Comparison of ENCODE assay signal across 25 cellular contexts in the genomic region with DNA sequence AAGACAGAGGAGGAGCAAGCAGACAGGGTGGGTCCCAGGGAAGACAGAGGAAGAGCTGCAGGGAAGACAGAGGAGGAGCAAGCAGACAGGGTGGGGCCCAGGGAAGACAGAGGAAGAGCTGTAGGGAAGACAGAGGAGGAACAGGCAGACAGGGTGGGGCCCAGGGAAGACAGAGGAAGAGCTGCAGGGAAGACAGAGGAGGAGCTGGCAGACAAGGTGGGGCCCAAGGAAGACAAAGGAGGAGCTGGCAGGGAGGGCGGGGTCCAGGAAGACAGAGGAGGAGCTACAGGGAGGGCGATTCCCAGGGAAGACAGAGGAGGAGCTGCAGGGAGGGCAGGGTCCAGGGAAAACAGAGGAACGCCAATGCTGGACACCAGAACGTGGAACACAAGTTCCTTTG.
DNase-seq lines count a peak whose midpoint lies in the region; ATAC-seq and TF ChIP-seq lines count a peak whose summit lies in the region.
"Had no signal": no experiment of that assay in that cellular context is flagged by ENCODE, and none has a peak within 500 bp of the region (broad histone marks: within the 10 kb centered on the region; RNA-seq: fewer than 3 reads in every experiment).

No MANE protein-coding gene starts in this region.

- peaks cover 3 to 10% of the 10 kb centered on the region in 2 donors for H3K9me3 Mint-ChIP-seq in activated T-cell treated with anti-CD3 and anti-CD28 coated beads, Interleukin-2, amount 50 U/mL, for 72 hours
- peaks cover 17% of the 10 kb centered on the region for H3K9me3 Mint-ChIP-seq in dendritic cell treated with granulocyte-macrophage colony-stimulating factor and Interleukin-4, amounts not matched to agents 40 ng/mL and 50 ng/mL, for 4 days
- peaks cover 15% of the 10 kb centered on the region for H3K9me3 Mint-ChIP-seq in neural progenitor cell

- H3K27ac ChIP-seq in osteoblast (ENCODE audit: low read depth, low read length) (no peak overlapping the region), neural progenitor cell (no peak overlapping the region)
- H3K27ac ChIP-seq: 22Rv1, gastroesophageal sphincter, neutrophil, stomach, thyroid gland had no signal

- no peaks in the 10 kb centered on the region for H4K20me1 ChIP-seq in osteoblast (ENCODE audit: insufficient read depth, low read length)
- H4K20me1 ChIP-seq in neural progenitor cell (ENCODE audit: low read depth): no peaks in the 10 kb centered on the region

- H3F3A ChIP-seq in neural progenitor cell (ENCODE audit: low read depth): peaks cover 6% of the 10 kb centered on the region

- H3K27ac Mint-ChIP-seq in activated T-cell treated with anti-CD3 and anti-CD28 coated beads, Interleukin-2, amount 50 U/mL, for 72 hours: no peak overlapping the region
- peak overlapping the region; percentile 25 for H3K27ac Mint-ChIP-seq in dendritic cell treated with granulocyte-macrophage colony-stimulating factor and Interleukin-4, amounts not matched to agents 40 ng/mL and 50 ng/mL, for 4 days
- H3K27ac Mint-ChIP-seq in neural progenitor cell: no peak overlapping the region
- H3K27ac Mint-ChIP-seq: activated CD8-positive, alpha-beta T cell treated with anti-CD3 and anti-CD28 coated beads, Interleukin-2, amount 10 ng/mL, durations not matched to agents 7 days and 5 days; CD14-positive monocyte; IgD-negative memory B cell; T-helper 17 cell had no signal

- H3K4me3 ChIP-seq in NT2/D1 (ENCODE audit: insufficient read length, low read depth): no peak overlapping the region
- no peak overlapping the region for H3K4me3 ChIP-seq in osteoblast (ENCODE audit: insufficient read depth, low read length)
- no peak overlapping the region for H3K4me3 ChIP-seq in neural progenitor cell
- H3K4me3 ChIP-seq: gastroesophageal sphincter, stomach, thyroid gland had no signal

- peak; percentile 2 for DNase-seq in activated T-cell treated with anti-CD3 and anti-CD28 coated beads, Interleukin-2, amount 50 U/mL, for 1 hour
- DNase-seq in activated T-cell treated with anti-CD3 and anti-CD28 coated beads, Interleukin-2, amount 50 U/mL, for 72 hours: no peak
- DNase-seq in NT2/D1 (ENCODE audit: low read depth, low spot score): peak; percentile 36
- peak; percentile 41 for DNase-seq in osteoblast (ENCODE audit: insufficient read length, low spot score, missing footprints)
- no peak for DNase-seq in neural progenitor cell (ENCODE audit: low spot score)
- DNase-seq in GF-D8 (lab: John Stamatoyannopoulos, UW): no peak
- DNase-seq: activated CD8-positive, alpha-beta T cell treated with anti-CD3 and anti-CD28 coated beads, Interleukin-2, amount 10 ng/mL, durations not matched to agents 7 days and 5 days; activated gamma-delta T cell treated with Interleukin-2 at 50 U/mL for 16 hours; GOT3; hypothalamus; NCI-H1092; NCI-H187; NCI-H69; SK-N-SH; stimulated activated CD8-positive, alpha-beta memory T cell treated with anti-CD3 and anti-CD28 coated beads, Interleukin-4, amount 100 ng/mL, for 48 hours; stomach; T-helper 17 cell had no signal

- ATAC-seq in activated T-cell treated with anti-CD3 and anti-CD28 coated beads, Interleukin-2, amount 50 U/mL, for 72 hours (replicated peaks in 1 of 2): no peak
- no peak for ATAC-seq in HG02588 (IDR thresholded peaks at IDR 0.05; ENCODE audit: unreplicated experiment)
- ATAC-seq: activated CD8-positive, alpha-beta T cell treated with anti-CD3 and anti-CD28 coated beads, Interleukin-2, amount 10 ng/mL, durations not matched to agents 7 days and 5 days; gastroesophageal sphincter; T-helper 17 cell had no signal

- H3K9ac ChIP-seq in NT2/D1 (ENCODE audit: insufficient read length, low read depth) (no peak overlapping the region), neural progenitor cell (no peak overlapping the region)
- H3K9ac ChIP-seq: SK-N-SH had no signal

- H3K36me3 ChIP-seq in NT2/D1 (ENCODE audit: insufficient read depth, insufficient read length, low read length) (no peaks in the 10 kb centered on the region), osteoblast (ENCODE audit: insufficient read depth, low read length) (no peaks in the 10 kb centered on the region), neural progenitor cell (no peaks in the 10 kb centered on the region)
- H3K36me3 ChIP-seq: gastroesophageal sphincter, neutrophil, stomach, thyroid gland had no signal

- H2AFZ ChIP-seq in osteoblast (ENCODE audit: low read length) (no peak overlapping the region), neural progenitor cell (replicated peaks) (no peak overlapping the region)

- H3K4me3 Mint-ChIP-seq in activated T-cell treated with anti-CD3 and anti-CD28 coated beads, Interleukin-2, amount 50 U/mL, for 72 hours: no peak overlapping the region
- H3K4me3 Mint-ChIP-seq in dendritic cell treated with granulocyte-macrophage colony-stimulating factor and Interleukin-4, amounts not matched to agents 40 ng/mL and 50 ng/mL, for 4 days: no peak overlapping the region
- no peak overlapping the region for H3K4me3 Mint-ChIP-seq in neural progenitor cell
- H3K4me3 Mint-ChIP-seq: activated CD8-positive, alpha-beta T cell treated with anti-CD3 and anti-CD28 coated beads, Interleukin-2, amount 10 ng/mL, durations not matched to agents 7 days and 5 days; CD14-positive monocyte; IgD-negative memory B cell; T-helper 17 cell had no signal

- no peaks in the 10 kb centered on the region for H3K4me1 Mint-ChIP-seq in activated T-cell treated with anti-CD3 and anti-CD28 coated beads, Interleukin-2, amount 50 U/mL, for 72 hours (ENCODE audit: low read depth)
- peaks cover 18% of the 10 kb centered on the region for H3K4me1 Mint-ChIP-seq in dendritic cell treated with granulocyte-macrophage colony-stimulating factor and Interleukin-4, amounts not matched to agents 40 ng/mL and 50 ng/mL, for 4 days (ENCODE audit: low read depth)
- H3K4me1 Mint-ChIP-seq in neural progenitor cell: peaks cover 16% of the 10 kb centered on the region
- H3K4me1 Mint-ChIP-seq: CD14-positive monocyte, IgD-negative memory B cell, T-helper 17 cell had no signal

- peaks cover 17% of the 10 kb centered on the region; the same call in 1 of the 2 replicates for H3K9me3 ChIP-seq in NT2/D1 (ENCODE audit: insufficient read depth, low read length)
- H3K9me3 ChIP-seq in osteoblast (ENCODE audit: low read depth, low read length): no peaks in the 10 kb centered on the region
- no peaks in the 10 kb centered on the region for H3K9me3 ChIP-seq in neural progenitor cell (ENCODE audit: low read depth)
- H3K9me3 ChIP-seq: gastroesophageal sphincter, neutrophil, SK-N-SH, thyroid gland had no signal

- no peaks in the 10 kb centered on the region for H3K27me3 ChIP-seq in NT2/D1 (ENCODE audit: insufficient read depth, insufficient read length)
- H3K27me3 ChIP-seq in osteoblast (ENCODE audit: insufficient read depth, low read length): peaks cover 5% of the 10 kb centered on the region
- no peaks in the 10 kb centered on the region for H3K27me3 ChIP-seq in neural progenitor cell
- H3K27me3 ChIP-seq: gastroesophageal sphincter, neutrophil, thyroid gland had no signal

- H3K36me3 Mint-ChIP-seq in activated T-cell treated with anti-CD3 and anti-CD28 coated beads, Interleukin-2, amount 50 U/mL, for 72 hours (ENCODE audit: insufficient read depth in 2 of 2): peaks cover 2 to 4% of the 10 kb centered on the region in 2 donors
- H3K36me3 Mint-ChIP-seq in dendritic cell treated with granulocyte-macrophage colony-stimulating factor and Interleukin-4, amounts not matched to agents 40 ng/mL and 50 ng/mL, for 4 days (ENCODE audit: low read depth): no peaks in the 10 kb centered on the region
- H3K36me3 Mint-ChIP-seq in neural progenitor cell: no peaks in the 10 kb centered on the region
- H3K36me3 Mint-ChIP-seq: CD14-positive monocyte, IgD-negative memory B cell had no signal

- H3K4me1 ChIP-seq in NT2/D1 (ENCODE audit: insufficient read depth, insufficient read length) (peaks cover 8% of the 10 kb centered on the region), osteoblast (ENCODE audit: insufficient read depth, low read length) (no peaks in the 10 kb centered on the region), neural progenitor cell (peaks cover 9% of the 10 kb centered on the region)

- intact Hi-C loops in dendritic cell treated with granulocyte-macrophage colony-stimulating factor and Interleukin-4, amounts not matched to agents 40 ng/mL and 50 ng/mL, for 4 days (cut with micrococcal nuclease): no loop called here

- H3K79me2 ChIP-seq in osteoblast (ENCODE audit: insufficient read depth, low read length) (no peaks in the 10 kb centered on the region), neural progenitor cell (ENCODE audit: low read depth) (no peaks in the 10 kb centered on the region)

- TF ChIP-seq CTCF in osteoblast (IDR thresholded peaks at IDR 0.05; ENCODE audit: extremely low read depth, low read depth, low read length) (no peak), neural progenitor cell (IDR thresholded peaks at IDR 0.05) (no peak)

- H3K4me2 ChIP-seq in osteoblast (ENCODE audit: insufficient read depth, low read length) (no peak overlapping the region), neural progenitor cell (no peak overlapping the region)
- H3K4me2 ChIP-seq: SK-N-SH had no signal

- H3K27me3 Mint-ChIP-seq in activated T-cell treated with anti-CD3 and anti-CD28 coated beads, Interleukin-2, amount 50 U/mL, for 72 hours (ENCODE audit: low read depth): peaks cover 6% of the 10 kb centered on the region
- peaks cover 15% of the 10 kb centered on the region for H3K27me3 Mint-ChIP-seq in dendritic cell treated with granulocyte-macrophage colony-stimulating factor and Interleukin-4, amounts not matched to agents 40 ng/mL and 50 ng/mL, for 4 days
- H3K27me3 Mint-ChIP-seq in neural progenitor cell (ENCODE audit: insufficient read depth, low read depth): peaks cover 13% of the 10 kb centered on the region

Comparison
In these comparisons a context has a peak if more than half of its experiments do, and no peak if none do; other contexts are left out.
1. DNase-seq: peak in activated T-cell treated with anti-CD3 and anti-CD28 coated beads, Interleukin-2, amount 50 U/mL, for 1 hour (single experiment), NT2/D1 (single experiment) and osteoblast (single experiment); none in activated T-cell treated with anti-CD3 and anti-CD28 coated beads, Interleukin-2, amount 50 U/mL, for 72 hours (0 of 2), neural progenitor cell (single experiment) and GF-D8 (single experiment).